ENCODE assay signal across 20 cellular contexts in genomic region chr7:79398145-79398749, GRCh38. TPM values are rescaled to one million over a fixed set of nuclear protein-coding genes. Genes with fewer than 3 reads are reported as not detected.
DNase-seq lines count a peak whose midpoint lies in the region; ATAC-seq and TF ChIP-seq lines count a peak whose summit lies in the region.
"Had no signal": no experiment of that assay in that cellular context is flagged by ENCODE, and none has a peak within 500 bp of the region (broad histone marks: within the 10 kb centered on the region; RNA-seq: fewer than 3 reads in every experiment).

No MANE protein-coding gene starts in this region.

- H2AFZ ChIP-seq in HCT116 (ENCODE audit: low read depth, low read length, poor library complexity, severe bottlenecking) (peak overlapping the region; percentile 53), PC-3 (ENCODE audit: low read length) (no peak overlapping the region)
- H2AFZ ChIP-seq: PC-9 had no signal

- TF ChIP-seq RAD21 in HCT116 (IDR thresholded peaks at IDR 0.05; ENCODE audit: low read depth): no peak

- H3K9me2 ChIP-seq in HCT116 (ENCODE audit: insufficient read depth) (no peaks in the 10 kb centered on the region), PC-3 (replicated peaks; ENCODE audit: low read length) (no peaks in the 10 kb centered on the region)

- TF ChIP-seq CTCF in HCT116 (IDR thresholded peaks at IDR 0.05 in 2 of 3, conservative IDR thresholded peaks at IDR 0.05 in 1 of 3; ENCODE audit: borderline replicate concordance in 1 of 3, insufficient read depth in 1 of 3, low read depth in 2 of 3, low read length in 2 of 3) (no peak), prostate gland (IDR thresholded peaks at IDR 0.05) (no peak), PC-3 (conservative IDR thresholded peaks at IDR 0.05; ENCODE audit: low read depth, low read length) (no peak)

- no peaks in the 10 kb centered on the region for H3F3A ChIP-seq in PC-3 (ENCODE audit: low read length, unreplicated experiment)

- no TSS peak for BruUV-seq in HCT116 (replicated peaks; lab: Mats Ljungman, UMichigan)
- no TSS peak for BruUV-seq in PC-3 (replicated peaks; lab: Mats Ljungman, UMichigan)

- TF ChIP-seq POLR2A in HCT116 (IDR thresholded peaks at IDR 0.05; ENCODE audit: borderline replicate concordance, extremely low read depth, insufficient read depth, insufficient read length) (no peak), prostate gland (IDR thresholded peaks at IDR 0.05) (no peak)

- no peak for DNase-seq in HCT116 (ENCODE audit: low read depth, low spot score)
- peak; percentile 7 for DNase-seq in glomerular endothelial cell (ENCODE audit: extremely low read depth, low read depth, low spot score)
- no peak for DNase-seq in sciatic nerve (ENCODE audit: low spot score)
- DNase-seq in activated T-cell treated with anti-CD3 and anti-CD28 coated beads, Interleukin-2, amount 50 U/mL, for 48 hours: no peak
- DNase-seq in T-helper 9 cell: no peak
- DNase-seq in prostate gland (ENCODE audit: low spot score): no peak
- no peak for DNase-seq in PC-3
- DNase-seq: activated CD4-positive, alpha-beta T cell treated with anti-CD3 and anti-CD28 coated beads for 1 hour; activated naive CD4-positive, alpha-beta T cell treated with anti-CD3 and anti-CD28 coated beads for 36 hours; activated T-cell treated with anti-CD3 and anti-CD28 coated beads, Interleukin-2, amount 50 U/mL, for 72 hours; erythroblast; MV-4-11; NCI-H187 treated with DMSO at 0.1 percent for 48 hours; NCI-H2227 treated with DMSO at 0.1 percent for 48 hours; nephron progenitor cell; PC-9; SHP77 treated with DMSO at 0.1 percent for 48 hours; stimulated activated CD4-positive, alpha-beta T cell treated with anti-CD3 and anti-CD28 coated beads, Interleukin-1b, Interleukin-23, amount 100 ng/mL, for 48 hours; T-cell had no signal

- RAD21 ChIA-PET in HCT116 (lab: Charles Lee; ENCODE audit: low non-redundant PET in 1 of 2, low total read pairs in 2 of 2, uncharacterized antibody in 2 of 2, unreplicated experiment in 2 of 2): no interaction called here

- no peaks in the 10 kb centered on the region for H3K4me1 ChIP-seq in HCT116 (ENCODE audit: control insufficient read depth in 1 of 2, insufficient read depth in 2 of 2, low read length in 2 of 2)
- H3K4me1 ChIP-seq in prostate gland (replicated peaks): no peaks in the 10 kb centered on the region
- no peaks in the 10 kb centered on the region for H3K4me1 ChIP-seq in PC-3 (ENCODE audit: insufficient read depth, low read length)

- no peak overlapping the region for H3K9ac ChIP-seq in HCT116 (ENCODE audit: low read length)
- no peak overlapping the region for H3K9ac ChIP-seq in PC-3 (ENCODE audit: low read length)

- no peak overlapping the region for H3K4me3 ChIP-seq in HCT116 (replicated peaks in 1 of 2; ENCODE audit: low read depth in 1 of 2, low read length in 2 of 2)
- H3K4me3 ChIP-seq in prostate gland: no peak overlapping the region
- H3K4me3 ChIP-seq in PC-3 (ENCODE audit: low read length): no peak overlapping the region
- H3K4me3 ChIP-seq: PC-9 had no signal

- H3K79me2 ChIP-seq in HCT116 (ENCODE audit: insufficient read depth, low read length) (no peaks in the 10 kb centered on the region), PC-3 (ENCODE audit: low read length) (no peaks in the 10 kb centered on the region)

- H3K36me3 ChIP-seq in HCT116 (ENCODE audit: control insufficient read depth in 1 of 2, insufficient read depth in 2 of 2, low read length in 2 of 2): no peaks in the 10 kb centered on the region
- no peaks in the 10 kb centered on the region for H3K36me3 ChIP-seq in prostate gland
- no peaks in the 10 kb centered on the region for H3K36me3 ChIP-seq in PC-3 (ENCODE audit: low read depth, low read length)

- H3K27me3 ChIP-seq in HCT116 (ENCODE audit: insufficient read depth, low read length) (no peaks in the 10 kb centered on the region), prostate gland (replicated peaks; ENCODE audit: insufficient read depth) (no peaks in the 10 kb centered on the region), PC-3 (ENCODE audit: low read length) (no peaks in the 10 kb centered on the region)

- intact Hi-C loops in HCT116 (cut with micrococcal nuclease) (no loop called here), sciatic nerve (cut with DNase I) (no loop called here), prostate gland (cut with DNase I) (no loop called here), PC-3 (cut with micrococcal nuclease) (no loop called here)

- CTCF ChIA-PET in HCT116 (lab: Charles Lee): no interaction called here
- CTCF ChIA-PET in PC-3 (lab: Charles Lee): no interaction called here

- POLR2A ChIA-PET in HCT116 (lab: Charles Lee) (no interaction called here), PC-3 (lab: Charles Lee; ENCODE audit: unreplicated experiment) (no interaction called here)

- H3K9me3 ChIP-seq in HCT116 (ENCODE audit: control insufficient read depth in 1 of 2, insufficient read depth in 1 of 2, low read depth in 1 of 2, low read length in 2 of 2) (no peaks in the 10 kb centered on the region), prostate gland (no peaks in the 10 kb centered on the region), PC-3 (ENCODE audit: low read length) (no peaks in the 10 kb centered on the region)

- H3K27ac ChIP-seq in HCT116 (ENCODE audit: low read depth, low read length): no peak overlapping the region
- H3K27ac ChIP-seq in angular gyrus (ENCODE audit: low read depth, low read length): peak overlapping the region; percentile 22
- no peak overlapping the region for H3K27ac ChIP-seq in prostate gland
- no peak overlapping the region for H3K27ac ChIP-seq in PC-3 (ENCODE audit: low read length)
- H3K27ac ChIP-seq: PC-9 had no signal

- WGBS in prostate gland: 75% methylated on average over 3 of the region's 3 CpGs

- H4K20me1 ChIP-seq in HCT116 (ENCODE audit: insufficient read depth) (no peaks in the 10 kb centered on the region), PC-3 (ENCODE audit: low read length) (no peaks in the 10 kb centered on the region)

- H3K4me2 ChIP-seq in HCT116 (ENCODE audit: low read length) (no peak overlapping the region), PC-3 (ENCODE audit: low read length) (no peak overlapping the region)
- H3K4me2 ChIP-seq: PC-9 had no signal

- ATAC-seq in HCT116 (no peak), sciatic nerve (peak; percentile 15), PC-3 (no peak)
- ATAC-seq: activated T-cell treated with anti-CD3 and anti-CD28 coated beads, Interleukin-2, amount 50 U/mL, for 72 hours; T-cell had no signal

TF ChIP-seq in HCT116, 20 proteins besides CTCF, POLR2A, EP300 and RAD21 (continues in another document):
- TF ChIP-seq REST (IDR thresholded peaks at IDR 0.05; ENCODE audit: low read depth) (no peak), MAX (IDR thresholded peaks at IDR 0.05) (no peak), ZBTB33 (IDR thresholded peaks at IDR 0.05; ENCODE audit: extremely low read depth, insufficient replicate concordance, low read length) (no peak), SIN3A (IDR thresholded peaks at IDR 0.05; ENCODE audit: low read depth) (no peak), EGR1 (IDR thresholded peaks at IDR 0.05; ENCODE audit: low read depth) (no peak), ELF1 (IDR thresholded peaks at IDR 0.05; ENCODE audit: borderline replicate concordance, low read depth) (no peak), CBX3 (IDR thresholded peaks at IDR 0.05; ENCODE audit: low read depth) (no peak), POLR2AphosphoS5 (IDR thresholded peaks at IDR 0.05; ENCODE audit: low read depth, low read length) (no peak), SRF (IDR thresholded peaks at IDR 0.05; ENCODE audit: low read depth) (no peak)

RNA-seq across cellular contexts. Expression of gene MAGI2, which starts 55.2 kb away (rescaled TPM):
- total RNA-seq in HCT116 (2021; ENCODE audit: unreplicated experiment): 0.22 TPM
- polyA plus RNA-seq in HCT116 (2012): 0.05 and 0.06 TPM in 2 replicates
- total RNA-seq in glomerular endothelial cell: 6.6 and 6.7 TPM in 2 replicates
- total RNA-seq in sciatic nerve: 51.3 TPM
- 10 to 100 TPM; 27.1 to 31.3 TPM for total RNA-seq in prostate gland
- 0.06 TPM in 1 of 2 replicates, not detected in the other for total RNA-seq in PC-3 (2014; rRNA removed)
